15 cellular contexts compared by ENCODE assay signal in genomic region chr1:79100385-79100784, GRCh38.
A peak's percentile ranks its signal among the peaks of the same experiment; 100 is the strongest.
DNase-seq lines count a peak whose midpoint lies in the region; ATAC-seq and TF ChIP-seq lines count a peak whose summit lies in the region.
"Had no signal": no experiment of that assay in that cellular context is flagged by ENCODE, and none has a peak within 500 bp of the region (broad histone marks: within the 10 kb centered on the region; RNA-seq: fewer than 3 reads in every experiment).

No MANE protein-coding gene starts in this region.

- H3K9me3 Mint-ChIP-seq in MCF 10A (ENCODE audit: unreplicated experiment), result peaks cover 10% of the 10 kb centered on the region
- peaks cover 21% of the 10 kb centered on the region for H3K9me3 Mint-ChIP-seq in natural killer cell treated with Interleukin-12 subunit alpha and Interleukin-12 subunit beta and Interleukin-15 and Interleukin-18, amount 100 ng/mL, for 72 hours
- H3K9me3 Mint-ChIP-seq: neural progenitor cell had no signal

- H3K9me3 ChIP-seq in breast epithelium, result no peaks in the 10 kb centered on the region
- H3K9me3 ChIP-seq: left lung had no signal

- H3K27me3 Mint-ChIP-seq in MCF 10A (ENCODE audit: insufficient read depth, unreplicated experiment), result no peaks in the 10 kb centered on the region
- H3K27me3 Mint-ChIP-seq in natural killer cell treated with Interleukin-12 subunit alpha and Interleukin-12 subunit beta and Interleukin-15 and Interleukin-18, amount 100 ng/mL, for 72 hours, result no peaks in the 10 kb centered on the region

- TF ChIP-seq CTCF in MCF 10A (IDR thresholded peaks at IDR 0.05; ENCODE audit: unreplicated experiment) (no peak), breast epithelium (IDR thresholded peaks at IDR 0.05) (no peak), fibroblast of villous mesenchyme (IDR thresholded peaks at IDR 0.05; ENCODE audit: insufficient read depth, low read depth, low read length) (no peak)

- no peaks in the 10 kb centered on the region for H3K4me1 ChIP-seq in breast epithelium
- H3K4me1 ChIP-seq: left lung had no signal

- H3K36me3 ChIP-seq in breast epithelium, result no peaks in the 10 kb centered on the region
- H3K36me3 ChIP-seq: left lung, neural progenitor cell had no signal

- H3K36me3 Mint-ChIP-seq in MCF 10A (ENCODE audit: insufficient read depth, unreplicated experiment), result no peaks in the 10 kb centered on the region
- no peaks in the 10 kb centered on the region for H3K36me3 Mint-ChIP-seq in natural killer cell treated with Interleukin-12 subunit alpha and Interleukin-12 subunit beta and Interleukin-15 and Interleukin-18, amount 100 ng/mL, for 72 hours
- H3K36me3 Mint-ChIP-seq: neural progenitor cell had no signal

- ATAC-seq in HG02852 (IDR thresholded peaks at IDR 0.05; ENCODE audit: unreplicated experiment), result no peak
- ATAC-seq in natural killer cell treated with Interleukin-12 subunit alpha and Interleukin-12 subunit beta and Interleukin-15 and Interleukin-18, amount 100 ng/mL, for 72 hours, result no peak
- ATAC-seq: left lung, SK-N-SH treated with all-trans-retinoic acid at 6 μM for 48 hours had no signal

- intact Hi-C loops in MCF 10A (cut with micrococcal nuclease), result no loop called here
- intact Hi-C loops in breast epithelium (cut with DNase I; ENCODE audit: low total_unique reads), result no loop called here

- H3K4me3 ChIP-seq in breast epithelium (no peak overlapping the region), fibroblast of villous mesenchyme (ENCODE audit: low read depth, low read length) (no peak overlapping the region)
- H3K4me3 ChIP-seq: left lung, neural progenitor cell had no signal

- CTCF ChIA-PET in MCF 10A (lab: Yijun Ruan, JAX), result no interaction called here

- H3K4me1 Mint-ChIP-seq in MCF 10A (ENCODE audit: insufficient read depth, unreplicated experiment), result peaks cover 4% of the 10 kb centered on the region
- no peaks in the 10 kb centered on the region for H3K4me1 Mint-ChIP-seq in natural killer cell treated with Interleukin-12 subunit alpha and Interleukin-12 subunit beta and Interleukin-15 and Interleukin-18, amount 100 ng/mL, for 72 hours (ENCODE audit: low read depth in 2 of 2)

- BruUV-seq in MCF 10A (replicated peaks; lab: Mats Ljungman, UMichigan), result no TSS peak

- no peak for TF ChIP-seq POLR2A in breast epithelium (IDR thresholded peaks at IDR 0.05)

- no peak overlapping the region for H3K4me3 Mint-ChIP-seq in MCF 10A (ENCODE audit: unreplicated experiment)
- no peak overlapping the region for H3K4me3 Mint-ChIP-seq in natural killer cell treated with Interleukin-12 subunit alpha and Interleukin-12 subunit beta and Interleukin-15 and Interleukin-18, amount 100 ng/mL, for 72 hours
- H3K4me3 Mint-ChIP-seq: neural progenitor cell had no signal

- no peaks in the 10 kb centered on the region for H3K27me3 ChIP-seq in breast epithelium
- H3K27me3 ChIP-seq: left lung, neural progenitor cell had no signal

- POLR2A ChIA-PET in MCF 10A (lab: Yijun Ruan, JAX), result interaction anchor here (0.8 kb wide), 1 partner anchor 11 kb away, joined by 3 read pairs; no protein-coding TSS in a partner anchor

- H3K27ac Mint-ChIP-seq in MCF 10A (ENCODE audit: low read depth, unreplicated experiment), result no peak overlapping the region
- H3K27ac Mint-ChIP-seq in natural killer cell treated with Interleukin-12 subunit alpha and Interleukin-12 subunit beta and Interleukin-15 and Interleukin-18, amount 100 ng/mL, for 72 hours, result no peak overlapping the region
- H3K27ac Mint-ChIP-seq: neural progenitor cell had no signal

- no peak overlapping the region for H3K27ac ChIP-seq in breast epithelium
- H3K27ac ChIP-seq in substantia nigra (ENCODE audit: low read depth, low read length, poor library complexity, severe bottlenecking), result no peak overlapping the region
- H3K27ac ChIP-seq: 22Rv1, left lung, neural progenitor cell had no signal

- peak; percentile 56 for DNase-seq in MCF 10A (ENCODE audit: unreplicated experiment)
- no peak for DNase-seq in breast epithelium (ENCODE audit: low spot score in 2 of 2)
- peak; percentile 96 for DNase-seq in amniotic epithelial cell (ENCODE audit: low read depth)
- peak; percentile 35 for DNase-seq in fibroblast of villous mesenchyme (ENCODE audit: low read depth)
- DNase-seq in substantia nigra (lab: John Stamatoyannopoulos, UW), result no peak
- DNase-seq in activated CD4-positive, alpha-beta T cell treated with anti-CD3 and anti-CD28 coated beads, Interleukin-2, amount 50 U/mL, for 48 hours, result no peak
- DNase-seq in natural killer cell treated with Interleukin-12 subunit alpha and Interleukin-12 subunit beta and Interleukin-15 and Interleukin-18, amount 100 ng/mL, for 72 hours (ENCODE audit: low spot score), result no peak
- DNase-seq: head of caudate nucleus, Karpas-422, left lung, NCI-H187 treated with DMSO at 0.1 percent for 48 hours had no signal

Comparison
In these comparisons a context has a peak if more than half of its experiments do, and no peak if none do; other contexts are left out.
1. DNase-seq: peak in MCF 10A (single experiment), amniotic epithelial cell (single experiment) and fibroblast of villous mesenchyme (single experiment); none in breast epithelium (0 of 2), substantia nigra (0 of 49), activated CD4-positive, alpha-beta T cell treated with anti-CD3 and anti-CD28 coated beads, Interleukin-2, amount 50 U/mL, for 48 hours (0 of 2) and natural killer cell treated with Interleukin-12 subunit alpha and Interleukin-12 subunit beta and Interleukin-15 and Interleukin-18, amount 100 ng/mL, for 72 hours (single experiment).